Comparison of ENCODE assay signal across 2 cellular contexts in the genomic region with DNA sequence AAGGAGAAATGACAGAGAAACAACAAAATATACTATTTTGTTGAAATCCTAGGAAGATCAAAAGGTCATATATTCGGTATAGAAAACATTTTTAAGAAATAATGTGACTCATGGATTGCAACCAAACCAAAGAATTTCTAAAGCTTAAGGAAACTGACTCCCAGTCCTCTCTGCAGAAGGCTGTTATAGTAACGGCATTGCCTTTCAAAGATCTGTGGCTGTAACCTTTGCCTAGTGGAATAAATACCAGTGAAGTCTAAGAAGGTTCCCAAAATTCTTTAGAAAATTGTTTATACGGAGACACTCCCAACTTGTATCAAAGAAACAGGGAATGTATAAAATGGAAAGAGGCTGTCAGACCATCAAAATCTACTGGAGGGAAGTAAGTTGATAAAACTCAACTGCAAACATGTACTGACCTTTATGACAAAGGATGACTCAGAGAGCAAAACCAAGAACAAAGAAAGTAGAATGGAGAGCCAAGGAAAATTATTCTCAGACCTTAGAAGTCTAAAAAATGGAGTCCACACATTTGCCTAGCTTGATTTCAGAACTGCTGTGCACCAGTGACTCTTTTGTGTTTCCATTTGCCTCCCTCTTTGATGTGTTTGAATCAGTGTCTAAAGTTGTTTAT.
TF ChIP-seq lines count a peak whose summit lies in the region.

No MANE protein-coding gene starts in this region.

TF ChIP-seq in SK-N-SH, 30 proteins besides CTCF, POLR2A, EP300 and RAD21 (continued from another document):
- TF ChIP-seq MXI1 (IDR thresholded peaks at IDR 0.05; ENCODE audit: low read depth, low read length) (no peak), ELF1 (IDR thresholded peaks at IDR 0.05) (no peak)

TF ChIP-seq in SK-N-SH treated with all-trans-retinoic acid at 6 μM for 48 hours, 23 proteins besides CTCF, POLR2A, EP300 and RAD21 (continued from another document):
- TF ChIP-seq TOX (CRISPR knock-in tag; IDR thresholded peaks at IDR 0.05; ENCODE audit: borderline replicate concordance) (no peak), POU6F1 (CRISPR knock-in tag; IDR thresholded peaks at IDR 0.05; ENCODE audit: borderline replicate concordance, low read depth) (no peak), TCF4 (CRISPR knock-in tag; IDR thresholded peaks at IDR 0.05; ENCODE audit: borderline replicate concordance) (no peak), ZC3H10 (CRISPR knock-in tag; IDR thresholded peaks at IDR 0.05) (no peak), RARB (CRISPR knock-in tag; IDR thresholded peaks at IDR 0.05) (no peak), ZFP3 (CRISPR knock-in tag; IDR thresholded peaks at IDR 0.05) (no peak)
